20 cellular contexts compared by ENCODE assay signal in the genomic region with DNA sequence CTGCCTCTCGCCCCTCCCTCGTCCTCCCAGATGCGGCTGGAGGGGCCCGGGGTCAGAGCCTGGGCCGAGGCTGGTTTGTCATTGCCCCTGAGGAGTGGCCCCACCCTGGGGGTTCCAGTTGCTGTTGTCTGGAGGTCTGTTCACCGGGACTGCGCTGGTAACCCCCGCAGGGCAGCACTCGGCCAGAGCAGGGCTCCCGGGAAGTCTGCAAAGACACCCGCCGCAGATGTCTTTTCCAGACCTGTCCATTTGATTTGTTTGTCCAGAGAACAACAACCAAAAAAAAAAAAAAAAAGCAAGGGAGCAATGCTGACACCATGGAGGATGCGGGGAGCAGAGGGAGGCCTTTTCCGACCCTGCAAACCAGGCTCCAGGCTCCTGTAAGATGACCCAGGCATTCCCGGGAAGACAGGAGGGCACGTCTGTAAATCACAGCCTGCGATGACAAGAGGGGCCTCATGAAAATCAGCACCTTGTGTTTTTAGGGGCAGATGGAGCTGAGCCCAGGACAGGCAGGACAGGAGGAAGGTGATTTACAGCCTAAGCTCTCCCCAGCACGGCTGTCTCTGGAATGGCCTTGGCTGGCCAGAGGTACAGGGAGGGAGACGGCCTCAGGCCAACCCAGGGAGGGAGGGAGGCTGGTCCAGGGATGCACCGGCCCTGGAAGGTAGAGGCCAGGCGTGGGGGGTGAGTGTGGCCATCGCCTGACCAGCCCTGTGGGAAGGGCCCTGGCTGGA.
A peak's percentile ranks its signal among the peaks of the same experiment; 100 is the strongest.
DNase-seq lines count a peak whose midpoint lies in the region; TF ChIP-seq lines count a peak whose summit lies in the region.
"Had no signal": no experiment of that assay in that cellular context is flagged by ENCODE, and none has a peak within 500 bp of the region (broad histone marks: within the 10 kb centered on the region; RNA-seq: fewer than 3 reads in every experiment).

No MANE protein-coding gene starts in this region.

- peaks cover 0 to 48% (median 2%) of the 10 kb centered on the region in 4 donors for H3K27me3 ChIP-seq in esophagus muscularis mucosa
- H3K27me3 ChIP-seq: Peyer's patch had no signal

- no peak for TF ChIP-seq EP300 in esophagus muscularis mucosa (IDR thresholded peaks at IDR 0.05)

- DNase-seq in ELF-1 (ENCODE audit: low read depth, low spot score): peak; percentile 77
- DNase-seq in NCI-H146 treated with DMSO at 0.1 percent for 48 hours (lab: John Stamatoyannopoulos, UW; ENCODE audit: unreplicated experiment): peak; percentile 23
- peak; percentile 87 for DNase-seq in esophagus muscularis mucosa (ENCODE audit: extremely low spot score)
- DNase-seq in osteocyte (ENCODE audit: extremely low spot score, unreplicated experiment): peak; percentile 84
- no peak for DNase-seq in MCF 10A (ENCODE audit: unreplicated experiment)
- no peak for DNase-seq in activated effector memory CD4-positive, alpha-beta T cell treated with Interleukin-2 at 50 U/mL for 16 hours
- DNase-seq in NCI-H1436 treated with DMSO at 0.1 percent for 48 hours (lab: John Stamatoyannopoulos, UW): no peak
- DNase-seq in activated CD4-positive, CD25-positive, alpha-beta regulatory T cell treated with anti-CD3 and anti-CD28 coated beads, Interleukin-2, amount 50 U/mL, for 72 hours: no peak
- DNase-seq: Calu3; CD4-positive, alpha-beta T cell; IMR-90; Kasumi-1; MV-4-11; NCI-H1694; NCI-H2171; NCI-H446 treated with DMSO at 0.1 percent for 48 hours; NCI-H82; Peyer's patch had no signal

- no peaks in the 10 kb centered on the region for H3K27me3 Mint-ChIP-seq in osteocyte (ENCODE audit: unreplicated experiment)
- peaks cover 82% of the 10 kb centered on the region for H3K27me3 Mint-ChIP-seq in MCF 10A (ENCODE audit: insufficient read depth, unreplicated experiment)

- no peak overlapping the region for H3K4me3 Mint-ChIP-seq in osteocyte (ENCODE audit: unreplicated experiment)
- H3K4me3 Mint-ChIP-seq in MCF 10A (ENCODE audit: unreplicated experiment): no peak overlapping the region
- H3K4me3 Mint-ChIP-seq: CD4-positive, alpha-beta T cell had no signal

- H3K4me3 ChIP-seq in esophagus muscularis mucosa: no peak overlapping the region
- H3K4me3 ChIP-seq: GM12878, HAP-1, Peyer's patch had no signal

- peaks cover 8% of the 10 kb centered on the region for H3K9me3 Mint-ChIP-seq in osteocyte (ENCODE audit: unreplicated experiment)
- H3K9me3 Mint-ChIP-seq in MCF 10A (ENCODE audit: unreplicated experiment): peaks cover 14% of the 10 kb centered on the region

- intact Hi-C loops in esophagus muscularis mucosa (cut with DNase I): no loop called here
- intact Hi-C loops in MCF 10A (cut with micrococcal nuclease): no loop called here

- H3K27ac Mint-ChIP-seq in osteocyte (ENCODE audit: unreplicated experiment): no peak overlapping the region
- no peak overlapping the region for H3K27ac Mint-ChIP-seq in MCF 10A (ENCODE audit: low read depth, unreplicated experiment)
- H3K27ac Mint-ChIP-seq: CD4-positive, alpha-beta T cell had no signal

- no peak for TF ChIP-seq POLR2A in esophagus muscularis mucosa (IDR thresholded peaks at IDR 0.05; ENCODE audit: low read depth)

- TF ChIP-seq CTCF in esophagus muscularis mucosa (IDR thresholded peaks at IDR 0.05) (no peak), osteocyte (IDR thresholded peaks at IDR 0.05) (no peak), MCF 10A (IDR thresholded peaks at IDR 0.05; ENCODE audit: unreplicated experiment) (no peak)

- H3K9me3 ChIP-seq in esophagus muscularis mucosa: peaks cover 0 to 12% (median 5%) of the 10 kb centered on the region in 4 donors
- H3K9me3 ChIP-seq: HAP-1 had no signal

- no peak overlapping the region for H3K27ac ChIP-seq in esophagus muscularis mucosa (replicated peaks in 1 of 4)
- H3K27ac ChIP-seq: Peyer's patch had no signal

- no peaks in the 10 kb centered on the region for H3K36me3 Mint-ChIP-seq in osteocyte (ENCODE audit: unreplicated experiment)
- peaks cover 7% of the 10 kb centered on the region for H3K36me3 Mint-ChIP-seq in MCF 10A (ENCODE audit: insufficient read depth, unreplicated experiment)

- no peaks in the 10 kb centered on the region for H3K36me3 ChIP-seq in esophagus muscularis mucosa
- H3K36me3 ChIP-seq: HAP-1, Peyer's patch had no signal

- WGBS in esophagus muscularis mucosa: 58% methylated on average over 16 of the region's 22 CpGs

- H3K4me1 Mint-ChIP-seq in osteocyte (ENCODE audit: unreplicated experiment): no peaks in the 10 kb centered on the region
- H3K4me1 Mint-ChIP-seq in MCF 10A (ENCODE audit: insufficient read depth, unreplicated experiment): peaks cover 3% of the 10 kb centered on the region

- POLR2A ChIA-PET in MCF 10A (lab: Yijun Ruan, JAX): no interaction called here

- no TSS peak for BruUV-seq in MCF 10A (replicated peaks; lab: Mats Ljungman, UMichigan)

- CTCF ChIA-PET in MCF 10A (lab: Yijun Ruan, JAX): no interaction called here

- H3K4me1 ChIP-seq in esophagus muscularis mucosa: no peaks in the 10 kb centered on the region
- H3K4me1 ChIP-seq: HAP-1, Peyer's patch had no signal

Comparison
In these comparisons a context has a peak if more than half of its experiments do, and no peak if none do; other contexts are left out.
1. DNase-seq: peak in ELF-1 (single experiment), NCI-H146 treated with DMSO at 0.1 percent for 48 hours (single experiment), esophagus muscularis mucosa (single experiment) and osteocyte (single experiment); none in MCF 10A (single experiment), activated effector memory CD4-positive, alpha-beta T cell treated with Interleukin-2 at 50 U/mL for 16 hours (single experiment), NCI-H1436 treated with DMSO at 0.1 percent for 48 hours (single experiment) and activated CD4-positive, CD25-positive, alpha-beta regulatory T cell treated with anti-CD3 and anti-CD28 coated beads, Interleukin-2, amount 50 U/mL, for 72 hours (single experiment).